Comparison of ENCODE assay signal across 8 cellular contexts in the genomic region with DNA sequence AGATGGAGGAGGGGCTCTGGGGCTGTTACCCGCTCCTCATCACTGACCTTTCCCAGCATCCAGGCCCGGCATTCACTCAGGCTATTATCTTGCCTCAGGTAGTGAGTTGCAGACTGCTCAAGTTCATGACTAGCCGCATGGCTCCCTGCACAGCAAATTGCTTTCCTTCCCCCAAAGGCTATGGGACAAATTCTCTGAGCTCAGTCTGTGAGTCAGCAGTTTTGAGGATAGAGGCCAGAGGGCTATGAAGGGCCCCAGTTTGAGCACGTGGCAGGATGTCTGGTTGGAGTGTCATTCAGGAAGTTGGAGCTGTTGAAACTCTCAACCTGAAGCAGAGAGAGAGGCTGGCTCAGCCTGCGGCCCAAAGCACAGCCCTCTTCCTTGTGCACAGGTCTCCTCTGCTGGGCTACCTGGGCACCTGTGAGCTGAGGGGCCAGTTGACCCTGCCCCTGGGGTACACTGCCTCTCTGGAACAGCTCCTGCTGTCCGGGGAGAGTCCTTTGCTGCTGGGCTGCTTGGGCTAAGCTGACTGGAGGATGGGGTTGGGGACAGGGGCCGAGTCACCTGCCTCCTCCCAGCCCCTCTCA. TPM values are rescaled to one million over a fixed set of nuclear protein-coding genes. Genes with fewer than 3 reads are reported as not detected.
A peak's percentile ranks its signal among the peaks of the same experiment; 100 is the strongest.
DNase-seq lines count a peak whose midpoint lies in the region; ATAC-seq and TF ChIP-seq lines count a peak whose summit lies in the region.

No MANE protein-coding gene starts in this region.

- DNase-seq in activated naive CD4-positive, alpha-beta T cell treated with Interleukin-2 at 50 U/mL for 16 hours, result peak; percentile 14
- DNase-seq in activated naive CD4-positive, alpha-beta T cell (lab: John Stamatoyannopoulos, UW), result no peak
- DNase-seq in RWPE1 (ENCODE audit: low spot score) (peak; percentile 83), dermis blood vessel endothelial cell (peak; percentile 87), midbrain (lab: John Stamatoyannopoulos, UW) (peak; percentile 57), NCI-H2227 treated with DMSO at 0.1 percent for 48 hours (lab: John Stamatoyannopoulos, UW) (no peak), SJCRH30 (no peak)

- TF ChIP-seq CTCF in RWPE1 (conservative IDR thresholded peaks at IDR 0.05; ENCODE audit: low read depth), result no peak

- ATAC-seq in HG02884 (IDR thresholded peaks at IDR 0.05; ENCODE audit: unreplicated experiment), result peak; percentile 77

- H3K4me1 ChIP-seq in SJCRH30, result no peaks in the 10 kb centered on the region

- no peaks in the 10 kb centered on the region for H3K27me3 ChIP-seq in SJCRH30

- CTCF ChIA-PET in RWPE1 (lab: Yijun Ruan, JAX), result interaction anchor here (0.6 kb wide), 2 partner anchors 854 to 1105 kb away, joined by 5 to 6 read pairs; no protein-coding TSS in a partner anchor

- H3K9me3 ChIP-seq in SJCRH30 (replicated peaks), result no peaks in the 10 kb centered on the region

- peak overlapping the region; percentile 75 for H3K27ac ChIP-seq in RWPE1
- no peak overlapping the region for H3K27ac ChIP-seq in SJCRH30

- POLR2A ChIA-PET in RWPE1 (lab: Yijun Ruan, JAX; ENCODE audit: low non-redundant PET), result interaction anchor here (0.7 to 1.1 kb wide), 2 partner anchors 9 to 238 kb away, joined by 3 to 9 read pairs; no protein-coding TSS in a partner anchor

- peaks cover 5% of the 10 kb centered on the region; the same call in 1 of the 2 replicates for H3K36me3 ChIP-seq in SJCRH30

- no peak overlapping the region for H3K4me3 ChIP-seq in SJCRH30

RNA-seq across cellular contexts. Expression of a gene that starts 7.9 kb away (rescaled TPM):
- total RNA-seq in dermis blood vessel endothelial cell, result 5.3 and 10.3 TPM in 2 replicates
- total RNA-seq in SJCRH30 (2014; rRNA removed; shearing (Covaris generic)), result 19.0 and 20.6 TPM in 2 replicates

Comparison
In these comparisons a context has a peak if more than half of its experiments do, and no peak if none do; other contexts are left out.
1. DNase-seq: peak in activated naive CD4-positive, alpha-beta T cell treated with Interleukin-2 at 50 U/mL for 16 hours (single experiment), RWPE1 (single experiment), dermis blood vessel endothelial cell (single experiment) and midbrain (single experiment); none in activated naive CD4-positive, alpha-beta T cell (0 of 4), NCI-H2227 treated with DMSO at 0.1 percent for 48 hours (single experiment) and SJCRH30 (0 of 2).